Comparison of ENCODE assay signal across 8 cellular contexts in the genomic region with DNA sequence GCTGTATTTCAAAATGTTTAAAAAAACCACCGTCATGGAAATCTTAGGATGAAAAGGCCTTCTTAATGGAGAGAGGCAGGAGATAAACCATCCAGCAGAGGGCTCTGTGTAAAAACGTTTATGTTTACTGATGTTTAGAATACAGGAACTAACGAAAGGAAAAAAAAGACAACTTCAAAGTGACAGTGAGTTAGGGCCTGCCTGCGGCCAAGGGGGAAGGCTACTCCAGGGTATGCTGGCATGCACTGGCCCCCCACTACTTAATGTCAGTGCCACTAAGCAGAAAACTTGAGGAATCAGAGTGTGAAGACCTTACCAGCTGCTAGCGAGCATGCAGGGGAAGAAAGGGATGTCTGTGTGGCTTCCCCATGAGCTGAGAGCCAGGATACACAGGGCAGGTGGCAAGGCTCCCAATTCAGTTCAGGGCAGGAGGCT. TPM values are rescaled to one million over a fixed set of nuclear protein-coding genes. Genes with fewer than 3 reads are reported as not detected.
A peak's percentile ranks its signal among the peaks of the same experiment; 100 is the strongest.
DNase-seq lines count a peak whose midpoint lies in the region; ATAC-seq and TF ChIP-seq lines count a peak whose summit lies in the region.

No MANE protein-coding gene starts in this region.

- H3K4me3 Mint-ChIP-seq in HFFc6 (no peak overlapping the region), natural killer cell (peak overlapping the region; percentile 87)
- no peak overlapping the region for H3K4me3 Mint-ChIP-seq in dendritic cell treated with granulocyte-macrophage colony-stimulating factor and Interleukin-4, amounts not matched to agents 40 ng/mL and 50 ng/mL, for 4 days

- intact Hi-C loops in dendritic cell treated with granulocyte-macrophage colony-stimulating factor and Interleukin-4, amounts not matched to agents 40 ng/mL and 50 ng/mL, for 4 days (cut with micrococcal nuclease): loop anchor here (1.0 kb wide), 1 partner anchor 351 kb away; no protein-coding TSS in a partner anchor
- intact Hi-C loops in natural killer cell (cut with micrococcal nuclease): loop anchor here (1.0 kb wide), 1 partner anchor 351 kb away; no protein-coding TSS in a partner anchor

- peak; percentile 68 to 94 (median 86) for ATAC-seq in natural killer cell
- ATAC-seq in HG03025 (IDR thresholded peaks at IDR 0.05; ENCODE audit: low FRiP score, unreplicated experiment): no peak
- no peak for ATAC-seq in GM19328 (IDR thresholded peaks at IDR 0.05; ENCODE audit: unreplicated experiment)

- DNase-seq in ELR (ENCODE audit: low read depth) (peak; percentile 54), HFFc6 (peak; percentile 42), SIG-M5 (lab: John Stamatoyannopoulos, UW) (peak; percentile 8), natural killer cell (no peak)
- no peak for DNase-seq in activated CD4-positive, CD25-positive, alpha-beta regulatory T cell treated with anti-CD3 and anti-CD28 coated beads, Interleukin-2, amount 50 U/mL, for 72 hours

- peaks cover 5% of the 10 kb centered on the region; the same call in 1 of the 2 replicates for H3K4me1 Mint-ChIP-seq in HFFc6 (ENCODE audit: low read depth)
- H3K4me1 Mint-ChIP-seq in dendritic cell treated with granulocyte-macrophage colony-stimulating factor and Interleukin-4, amounts not matched to agents 40 ng/mL and 50 ng/mL, for 4 days (ENCODE audit: low read depth): peaks cover 5% of the 10 kb centered on the region
- peaks cover 9 to 11% of the 10 kb centered on the region in 2 donors for H3K4me1 Mint-ChIP-seq in natural killer cell

- H3K36me3 Mint-ChIP-seq in HFFc6 (ENCODE audit: low read depth): no peaks in the 10 kb centered on the region
- peaks cover 9% of the 10 kb centered on the region for H3K36me3 Mint-ChIP-seq in dendritic cell treated with granulocyte-macrophage colony-stimulating factor and Interleukin-4, amounts not matched to agents 40 ng/mL and 50 ng/mL, for 4 days (ENCODE audit: low read depth)
- H3K36me3 Mint-ChIP-seq in natural killer cell: no peaks in the 10 kb centered on the region

- peak; percentile 76 for TF ChIP-seq CTCF in HFFc6 (IDR thresholded peaks at IDR 0.05)
- TF ChIP-seq CTCF in natural killer cell (IDR thresholded peaks at IDR 0.05): peak; percentile 53

- H3K27ac Mint-ChIP-seq in HFFc6 (no peak overlapping the region), natural killer cell (peak overlapping the region; percentile 65 to 89)
- H3K27ac Mint-ChIP-seq in dendritic cell treated with granulocyte-macrophage colony-stimulating factor and Interleukin-4, amounts not matched to agents 40 ng/mL and 50 ng/mL, for 4 days: peak overlapping the region; percentile 59

- H3K9me3 Mint-ChIP-seq in HFFc6 (no peaks in the 10 kb centered on the region), natural killer cell (no peaks in the 10 kb centered on the region)
- H3K9me3 Mint-ChIP-seq in dendritic cell treated with granulocyte-macrophage colony-stimulating factor and Interleukin-4, amounts not matched to agents 40 ng/mL and 50 ng/mL, for 4 days: no peaks in the 10 kb centered on the region

- no peaks in the 10 kb centered on the region for H3K27me3 Mint-ChIP-seq in HFFc6 (ENCODE audit: insufficient read depth)
- no peaks in the 10 kb centered on the region for H3K27me3 Mint-ChIP-seq in dendritic cell treated with granulocyte-macrophage colony-stimulating factor and Interleukin-4, amounts not matched to agents 40 ng/mL and 50 ng/mL, for 4 days
- H3K27me3 Mint-ChIP-seq in natural killer cell (ENCODE audit: low read depth in 2 of 2): no peaks in the 10 kb centered on the region

RNA-seq across cellular contexts. Expression of a gene that starts 47.7 kb away (rescaled TPM):
- total RNA-seq in HFFc6 (2021; fragmentation: NEBNext Ultra II Directional; extraction: Animal tissue kit (Norgen Biotek cat#: 25700)): 1 to 10 TPM; 1.1 to 3.9 (median 3.0) TPM
- total RNA-seq in natural killer cell: 10 to 100 TPM; 13.5 to 21.0 (median 14.7) TPM

Comparison
In these comparisons a context has a peak if more than half of its experiments do, and no peak if none do; other contexts are left out.
1. DNase-seq: peak in ELR (single experiment), HFFc6 (single experiment) and SIG-M5 (single experiment); none in natural killer cell (single experiment) and activated CD4-positive, CD25-positive, alpha-beta regulatory T cell treated with anti-CD3 and anti-CD28 coated beads, Interleukin-2, amount 50 U/mL, for 72 hours (single experiment).
2. ATAC-seq: peak in natural killer cell (3 of 3); none in HG03025 (single experiment) and GM19328 (single experiment).